ENCODE assay signal across 23 cellular contexts in the genomic region with DNA sequence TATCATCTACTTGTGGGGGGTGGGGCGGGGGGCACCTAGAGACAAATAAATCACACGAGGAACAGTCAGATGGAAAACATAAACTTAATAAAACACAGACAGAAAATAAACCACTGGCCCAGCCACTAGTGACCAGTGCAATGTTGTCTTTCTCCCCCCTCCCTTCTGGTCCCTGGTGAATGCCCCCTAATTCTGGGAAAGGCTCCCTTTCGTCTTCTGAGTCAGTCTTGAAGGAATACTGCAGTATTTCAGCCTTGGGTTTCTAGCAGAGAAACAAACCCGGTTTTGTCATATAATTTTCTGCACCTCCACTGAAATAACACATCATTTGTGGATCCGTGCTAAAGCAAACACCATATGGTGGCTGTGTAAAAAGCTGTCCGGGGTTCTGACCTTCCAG.
A peak's percentile ranks its signal among the peaks of the same experiment; 100 is the strongest.
DNase-seq lines count a peak whose midpoint lies in the region; ATAC-seq and TF ChIP-seq lines count a peak whose summit lies in the region.
"Had no signal": no experiment of that assay in that cellular context is flagged by ENCODE, and none has a peak within 500 bp of the region (broad histone marks: within the 10 kb centered on the region; RNA-seq: fewer than 3 reads in every experiment).

No MANE protein-coding gene starts in this region.

- DNase-seq in ascending aorta (ENCODE audit: low spot score in 2 of 2), result no peak
- DNase-seq in heart right ventricle, result peak in 1 of 2 donors; percentile 44
- DNase-seq in nephron progenitor cell, result no peak
- DNase-seq in type B pancreatic cell (ENCODE audit: extremely low spot score, unreplicated experiment), result no peak
- no peak for DNase-seq in NCI-H524 treated with DMSO at 0.1 percent for 48 hours (lab: John Stamatoyannopoulos, UW)
- DNase-seq in mesenchymal stem cell, result no peak
- DNase-seq: AML-193; CD4-positive, alpha-beta T cell; H9; HFFc6; Kasumi-1; MV-4-11; NCI-H1105 treated with DMSO at 0.1 percent for 48 hours; NCI-H2029; NCI-H446; NCI-H526; PC-9; SHP77 had no signal

- H4K91ac ChIP-seq in mesenchymal stem cell (ENCODE audit: low read length), result no peak overlapping the region

- WGBS in heart right ventricle, 2 donors, result 57 to 60% methylated on average over 6 of the region's 6 CpGs
- 90% methylated on average over 6 of the region's 6 CpGs for WGBS in mesenchymal stem cell

- no peak overlapping the region for H2AK5ac ChIP-seq in mesenchymal stem cell (ENCODE audit: low read length, severe bottlenecking)

- no peak overlapping the region for H2BK120ac ChIP-seq in mesenchymal stem cell (ENCODE audit: low read depth, low read length)

- TF ChIP-seq CTCF in ascending aorta (IDR thresholded peaks at IDR 0.05) (no peak), heart right ventricle (IDR thresholded peaks at IDR 0.05) (no peak), nephron progenitor cell (IDR thresholded peaks at IDR 0.05) (no peak), type B pancreatic cell (conservative IDR thresholded peaks at IDR 0.05) (no peak)

- H3K4me2 ChIP-seq in mesenchymal stem cell (ENCODE audit: low read length, poor library complexity, severe bottlenecking), result no peak overlapping the region
- H3K4me2 ChIP-seq: A549; BLaER1 treated with 17β-estradiol and CSF1 and Interleukin-3, amounts not matched to agents 10 nM and 100 nM; GM23338; PC-9 had no signal

- H3K4ac ChIP-seq in mesenchymal stem cell (ENCODE audit: low read depth in 1 of 2, low read length in 2 of 2), result no peak overlapping the region

- H3K4me3 Mint-ChIP-seq in nephron progenitor cell (peak overlapping the region; percentile 12), type B pancreatic cell (peak overlapping the region; percentile 65)
- H3K4me3 Mint-ChIP-seq: CD4-positive, alpha-beta T cell; GM23338; H9; HFFc6 had no signal

- H3K36me3 ChIP-seq in ascending aorta (no peaks in the 10 kb centered on the region), heart right ventricle (no peaks in the 10 kb centered on the region), mesenchymal stem cell (ENCODE audit: control insufficient read depth in 1 of 2, insufficient read depth in 2 of 2, low read depth in 1 of 2, low read length in 2 of 2) (no peaks in the 10 kb centered on the region)
- H3K36me3 ChIP-seq: BLaER1 treated with 17β-estradiol and CSF1 and Interleukin-3, amounts not matched to agents 10 nM and 100 nM had no signal

- H3K9me3 ChIP-seq in ascending aorta (no peaks in the 10 kb centered on the region), heart right ventricle (no peaks in the 10 kb centered on the region), mesenchymal stem cell (ENCODE audit: control insufficient read depth, low read length) (no peaks in the 10 kb centered on the region)
- H3K9me3 ChIP-seq: A549; BLaER1 treated with 17β-estradiol and CSF1 and Interleukin-3, amounts not matched to agents 10 nM and 100 nM had no signal

- H3K9ac ChIP-seq in mesenchymal stem cell (ENCODE audit: low read length), result no peak overlapping the region
- H3K9ac ChIP-seq: BLaER1 treated with 17β-estradiol and CSF1 and Interleukin-3, amounts not matched to agents 10 nM and 100 nM had no signal

- peak overlapping the region in 1 of 2 donors; percentile 23 for H3K4me3 ChIP-seq in ascending aorta
- H3K4me3 ChIP-seq in heart right ventricle, result no peak overlapping the region
- H3K4me3 ChIP-seq in mesenchymal stem cell (ENCODE audit: insufficient read depth in 1 of 2, low read depth in 1 of 2, low read length in 2 of 2), result no peak overlapping the region
- H3K4me3 ChIP-seq: A549; BLaER1 treated with 17β-estradiol and CSF1 and Interleukin-3, amounts not matched to agents 10 nM and 100 nM; GM23338; K562; PC-9 had no signal

- H3K18ac ChIP-seq in mesenchymal stem cell (ENCODE audit: low read depth in 1 of 2, low read length in 2 of 2), result no peak overlapping the region

- peaks cover 41% of the 10 kb centered on the region for H3K79me1 ChIP-seq in mesenchymal stem cell (replicated peaks; ENCODE audit: low read length, poor library complexity, severe bottlenecking)

- H2BK12ac ChIP-seq in mesenchymal stem cell (ENCODE audit: low read length in 2 of 2), result no peak overlapping the region

- peak overlapping the region; percentile 60 for H3K27ac Mint-ChIP-seq in nephron progenitor cell
- peak overlapping the region; percentile 44 for H3K27ac Mint-ChIP-seq in type B pancreatic cell
- H3K27ac Mint-ChIP-seq: CD4-positive, alpha-beta T cell; GM23338; H9; HFFc6 had no signal

- no peaks in the 10 kb centered on the region for H3K27me3 ChIP-seq in ascending aorta
- H3K27me3 ChIP-seq in heart right ventricle, result no peaks in the 10 kb centered on the region
- H3K27me3 ChIP-seq in mesenchymal stem cell (ENCODE audit: control insufficient read depth in 1 of 2, insufficient read depth in 1 of 2, low read length in 2 of 2), result peaks cover 0 to 5% of the 10 kb centered on the region in 2 experiments
- H3K27me3 ChIP-seq: BLaER1 treated with 17β-estradiol and CSF1 and Interleukin-3, amounts not matched to agents 10 nM and 100 nM had no signal

- H2BK15ac ChIP-seq in mesenchymal stem cell (ENCODE audit: low read depth, poor library complexity, severe bottlenecking), result no peak overlapping the region

- H4K8ac ChIP-seq in mesenchymal stem cell (ENCODE audit: low read length), result no peak overlapping the region

- H3K36me3 Mint-ChIP-seq in nephron progenitor cell (ENCODE audit: low read depth), result no peaks in the 10 kb centered on the region
- H3K36me3 Mint-ChIP-seq in type B pancreatic cell, result no peaks in the 10 kb centered on the region

- peaks cover 3 to 11% of the 10 kb centered on the region in 2 donors for H3K4me1 ChIP-seq in ascending aorta
- H3K4me1 ChIP-seq in heart right ventricle, result peaks cover 0 to 30% (median 15%) of the 10 kb centered on the region in 9 donors
- peaks cover 10% of the 10 kb centered on the region for H3K4me1 ChIP-seq in mesenchymal stem cell (ENCODE audit: control insufficient read depth, insufficient read depth, low read depth, low read length)

- peaks cover 33% of the 10 kb centered on the region for H3K27me3 Mint-ChIP-seq in nephron progenitor cell (ENCODE audit: low read depth, poor library complexity)
- H3K27me3 Mint-ChIP-seq in type B pancreatic cell, result peaks cover 21% of the 10 kb centered on the region

- intact Hi-C loops in ascending aorta (cut with DNase I) (loop anchor here (10.0 kb wide), 1 partner anchor 561 kb away; no protein-coding TSS in a partner anchor), heart right ventricle (cut with DNase I) (loop anchor here in 3 of 10 donors (5.0 to 10.0 kb wide), 4 partner anchors 61 to 101 kb away; a partner anchor contains a TSS)

- peak in 7 of 8 donors; percentile 42 to 71 (median 52) for ATAC-seq in heart right ventricle
- no peak for ATAC-seq in HG03439 (IDR thresholded peaks at IDR 0.05; ENCODE audit: unreplicated experiment)
- ATAC-seq: A549, GM23338, K562 had no signal

- H3K9me3 Mint-ChIP-seq in nephron progenitor cell (no peaks in the 10 kb centered on the region), type B pancreatic cell (no peaks in the 10 kb centered on the region)
- H3K9me3 Mint-ChIP-seq: CD4-positive, alpha-beta T cell; GM23338; H9; HFFc6 had no signal

- no peak overlapping the region for H3K23ac ChIP-seq in mesenchymal stem cell (ENCODE audit: low read length in 2 of 2)

- H3K4me1 Mint-ChIP-seq in nephron progenitor cell (peaks cover 75% of the 10 kb centered on the region), type B pancreatic cell (ENCODE audit: unreplicated experiment) (peaks cover 50% of the 10 kb centered on the region)

- H3K14ac ChIP-seq in mesenchymal stem cell (ENCODE audit: low read length in 2 of 2), result no peak overlapping the region

- H3K27ac ChIP-seq in ascending aorta (peak overlapping the region; percentile 43 to 50), heart right ventricle (peak overlapping the region in 6 of 10 donors; percentile 3 to 67 (median 56)), mesenchymal stem cell (ENCODE audit: low read length, poor library complexity, severe bottlenecking) (no peak overlapping the region)
- H3K27ac ChIP-seq: A549; BLaER1 treated with 17β-estradiol and CSF1 and Interleukin-3, amounts not matched to agents 10 nM and 100 nM; PC-9 had no signal

- no peak overlapping the region for H2BK5ac ChIP-seq in mesenchymal stem cell (ENCODE audit: low read depth, low read length, poor library complexity, severe bottlenecking)

- H2AFZ ChIP-seq in mesenchymal stem cell (ENCODE audit: low read depth, low read length), result no peak overlapping the region
- H2AFZ ChIP-seq: GM23338, PC-9 had no signal
